Comparison of ENCODE assay signal across 1 cellular context in the genomic region with DNA sequence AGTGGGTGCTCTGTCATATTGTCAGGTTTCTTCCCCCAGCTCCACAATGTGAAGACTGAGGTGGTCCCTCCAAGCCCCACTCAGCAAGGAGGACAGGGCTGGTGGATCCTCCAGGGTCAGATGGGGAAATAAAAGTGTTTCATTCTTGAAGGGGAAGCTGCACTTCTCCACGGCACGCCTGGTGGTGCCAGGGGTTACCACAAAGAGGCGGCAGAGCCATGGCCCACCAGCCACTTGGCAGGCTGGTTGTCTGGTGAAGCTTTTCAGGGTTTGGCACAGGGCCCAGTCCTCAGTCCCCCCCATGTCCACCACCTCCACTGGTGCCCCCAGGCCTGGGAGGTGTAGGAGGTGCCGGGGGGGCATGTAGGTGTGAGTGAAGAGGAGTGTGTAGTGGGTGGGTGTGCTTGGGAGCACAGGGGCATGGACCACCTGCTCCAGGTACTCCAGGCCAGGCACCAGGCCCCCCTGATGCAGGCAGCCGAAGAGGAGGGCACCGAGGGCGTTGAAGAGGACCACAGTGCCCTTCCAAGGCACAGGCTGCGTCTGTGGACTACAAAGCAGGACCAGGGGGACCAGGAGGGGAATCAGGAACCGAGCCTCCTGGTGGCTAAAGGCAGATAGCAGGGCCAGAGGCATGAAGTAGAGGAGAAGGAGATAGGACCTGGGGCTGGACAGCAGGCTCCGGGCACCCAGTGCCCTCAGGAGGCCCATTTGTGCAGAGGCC.
TF ChIP-seq lines count a peak whose summit lies in the region.

No MANE protein-coding gene starts in this region.

TF ChIP-seq in H1, 55 proteins besides CTCF, POLR2A, EP300 and RAD21:
- TF ChIP-seq NRF1 (IDR thresholded peaks at IDR 0.05; ENCODE audit: low read depth, low read length) (no peak), BRCA1 (IDR thresholded peaks at IDR 0.05; ENCODE audit: low read depth, low read length) (no peak), BCL11A (IDR thresholded peaks at IDR 0.05; ENCODE audit: low read depth in 2 of 2, low read length in 2 of 2) (no peak), HDAC2 (IDR thresholded peaks at IDR 0.05; ENCODE audit: borderline replicate concordance in 1 of 2, low read depth in 2 of 2, low read length in 2 of 2) (no peak), GTF2F1 (IDR thresholded peaks at IDR 0.05; ENCODE audit: borderline replicate concordance, low read depth, low read length) (no peak), PHF8 (conservative IDR thresholded peaks at IDR 0.05; ENCODE audit: low read depth, low read length) (no peak)
- TF ChIP-seq, protein P1, sequence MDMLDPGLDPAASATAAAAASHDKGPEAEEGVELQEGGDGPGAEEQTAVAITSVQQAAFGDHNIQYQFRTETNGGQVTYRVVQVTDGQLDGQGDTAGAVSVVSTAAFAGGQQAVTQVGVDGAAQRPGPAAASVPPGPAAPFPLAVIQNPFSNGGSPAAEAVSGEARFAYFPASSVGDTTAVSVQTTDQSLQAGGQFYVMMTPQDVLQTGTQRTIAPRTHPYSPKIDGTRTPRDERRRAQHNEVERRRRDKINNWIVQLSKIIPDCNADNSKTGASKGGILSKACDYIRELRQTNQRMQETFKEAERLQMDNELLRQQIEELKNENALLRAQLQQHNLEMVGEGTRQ (IDR thresholded peaks at IDR 0.05; ENCODE audit: low read length): no peak
- TF ChIP-seq, protein P2, sequence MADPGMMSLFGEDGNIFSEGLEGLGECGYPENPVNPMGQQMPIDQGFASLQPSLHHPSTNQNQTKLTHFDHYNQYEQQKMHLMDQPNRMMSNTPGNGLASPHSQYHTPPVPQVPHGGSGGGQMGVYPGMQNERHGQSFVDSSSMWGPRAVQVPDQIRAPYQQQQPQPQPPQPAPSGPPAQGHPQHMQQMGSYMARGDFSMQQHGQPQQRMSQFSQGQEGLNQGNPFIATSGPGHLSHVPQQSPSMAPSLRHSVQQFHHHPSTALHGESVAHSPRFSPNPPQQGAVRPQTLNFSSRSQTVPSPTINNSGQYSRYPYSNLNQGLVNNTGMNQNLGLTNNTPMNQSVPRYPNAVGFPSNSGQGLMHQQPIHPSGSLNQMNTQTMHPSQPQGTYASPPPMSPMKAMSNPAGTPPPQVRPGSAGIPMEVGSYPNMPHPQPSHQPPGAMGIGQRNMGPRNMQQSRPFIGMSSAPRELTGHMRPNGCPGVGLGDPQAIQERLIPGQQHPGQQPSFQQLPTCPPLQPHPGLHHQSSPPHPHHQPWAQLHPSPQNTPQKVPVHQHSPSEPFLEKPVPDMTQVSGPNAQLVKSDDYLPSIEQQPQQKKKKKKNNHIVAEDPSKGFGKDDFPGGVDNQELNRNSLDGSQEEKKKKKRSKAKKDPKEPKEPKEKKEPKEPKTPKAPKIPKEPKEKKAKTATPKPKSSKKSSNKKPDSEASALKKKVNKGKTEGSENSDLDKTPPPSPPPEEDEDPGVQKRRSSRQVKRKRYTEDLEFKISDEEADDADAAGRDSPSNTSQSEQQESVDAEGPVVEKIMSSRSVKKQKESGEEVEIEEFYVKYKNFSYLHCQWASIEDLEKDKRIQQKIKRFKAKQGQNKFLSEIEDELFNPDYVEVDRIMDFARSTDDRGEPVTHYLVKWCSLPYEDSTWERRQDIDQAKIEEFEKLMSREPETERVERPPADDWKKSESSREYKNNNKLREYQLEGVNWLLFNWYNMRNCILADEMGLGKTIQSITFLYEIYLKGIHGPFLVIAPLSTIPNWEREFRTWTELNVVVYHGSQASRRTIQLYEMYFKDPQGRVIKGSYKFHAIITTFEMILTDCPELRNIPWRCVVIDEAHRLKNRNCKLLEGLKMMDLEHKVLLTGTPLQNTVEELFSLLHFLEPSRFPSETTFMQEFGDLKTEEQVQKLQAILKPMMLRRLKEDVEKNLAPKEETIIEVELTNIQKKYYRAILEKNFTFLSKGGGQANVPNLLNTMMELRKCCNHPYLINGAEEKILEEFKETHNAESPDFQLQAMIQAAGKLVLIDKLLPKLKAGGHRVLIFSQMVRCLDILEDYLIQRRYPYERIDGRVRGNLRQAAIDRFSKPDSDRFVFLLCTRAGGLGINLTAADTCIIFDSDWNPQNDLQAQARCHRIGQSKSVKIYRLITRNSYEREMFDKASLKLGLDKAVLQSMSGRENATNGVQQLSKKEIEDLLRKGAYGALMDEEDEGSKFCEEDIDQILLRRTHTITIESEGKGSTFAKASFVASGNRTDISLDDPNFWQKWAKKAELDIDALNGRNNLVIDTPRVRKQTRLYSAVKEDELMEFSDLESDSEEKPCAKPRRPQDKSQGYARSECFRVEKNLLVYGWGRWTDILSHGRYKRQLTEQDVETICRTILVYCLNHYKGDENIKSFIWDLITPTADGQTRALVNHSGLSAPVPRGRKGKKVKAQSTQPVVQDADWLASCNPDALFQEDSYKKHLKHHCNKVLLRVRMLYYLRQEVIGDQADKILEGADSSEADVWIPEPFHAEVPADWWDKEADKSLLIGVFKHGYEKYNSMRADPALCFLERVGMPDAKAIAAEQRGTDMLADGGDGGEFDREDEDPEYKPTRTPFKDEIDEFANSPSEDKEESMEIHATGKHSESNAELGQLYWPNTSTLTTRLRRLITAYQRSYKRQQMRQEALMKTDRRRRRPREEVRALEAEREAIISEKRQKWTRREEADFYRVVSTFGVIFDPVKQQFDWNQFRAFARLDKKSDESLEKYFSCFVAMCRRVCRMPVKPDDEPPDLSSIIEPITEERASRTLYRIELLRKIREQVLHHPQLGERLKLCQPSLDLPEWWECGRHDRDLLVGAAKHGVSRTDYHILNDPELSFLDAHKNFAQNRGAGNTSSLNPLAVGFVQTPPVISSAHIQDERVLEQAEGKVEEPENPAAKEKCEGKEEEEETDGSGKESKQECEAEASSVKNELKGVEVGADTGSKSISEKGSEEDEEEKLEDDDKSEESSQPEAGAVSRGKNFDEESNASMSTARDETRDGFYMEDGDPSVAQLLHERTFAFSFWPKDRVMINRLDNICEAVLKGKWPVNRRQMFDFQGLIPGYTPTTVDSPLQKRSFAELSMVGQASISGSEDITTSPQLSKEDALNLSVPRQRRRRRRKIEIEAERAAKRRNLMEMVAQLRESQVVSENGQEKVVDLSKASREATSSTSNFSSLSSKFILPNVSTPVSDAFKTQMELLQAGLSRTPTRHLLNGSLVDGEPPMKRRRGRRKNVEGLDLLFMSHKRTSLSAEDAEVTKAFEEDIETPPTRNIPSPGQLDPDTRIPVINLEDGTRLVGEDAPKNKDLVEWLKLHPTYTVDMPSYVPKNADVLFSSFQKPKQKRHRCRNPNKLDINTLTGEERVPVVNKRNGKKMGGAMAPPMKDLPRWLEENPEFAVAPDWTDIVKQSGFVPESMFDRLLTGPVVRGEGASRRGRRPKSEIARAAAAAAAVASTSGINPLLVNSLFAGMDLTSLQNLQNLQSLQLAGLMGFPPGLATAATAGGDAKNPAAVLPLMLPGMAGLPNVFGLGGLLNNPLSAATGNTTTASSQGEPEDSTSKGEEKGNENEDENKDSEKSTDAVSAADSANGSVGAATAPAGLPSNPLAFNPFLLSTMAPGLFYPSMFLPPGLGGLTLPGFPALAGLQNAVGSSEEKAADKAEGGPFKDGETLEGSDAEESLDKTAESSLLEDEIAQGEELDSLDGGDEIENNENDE (IDR thresholded peaks at IDR 0.05; ENCODE audit: insufficient replicate concordance, low read length): no peak
- TF ChIP-seq, protein P3, sequence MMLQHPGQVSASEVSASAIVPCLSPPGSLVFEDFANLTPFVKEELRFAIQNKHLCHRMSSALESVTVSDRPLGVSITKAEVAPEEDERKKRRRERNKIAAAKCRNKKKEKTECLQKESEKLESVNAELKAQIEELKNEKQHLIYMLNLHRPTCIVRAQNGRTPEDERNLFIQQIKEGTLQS (IDR thresholded peaks at IDR 0.05; ENCODE audit: insufficient read depth, low read depth, low read length): no peak
